Comparison of ENCODE assay signal across 7 cellular contexts in the genomic region with DNA sequence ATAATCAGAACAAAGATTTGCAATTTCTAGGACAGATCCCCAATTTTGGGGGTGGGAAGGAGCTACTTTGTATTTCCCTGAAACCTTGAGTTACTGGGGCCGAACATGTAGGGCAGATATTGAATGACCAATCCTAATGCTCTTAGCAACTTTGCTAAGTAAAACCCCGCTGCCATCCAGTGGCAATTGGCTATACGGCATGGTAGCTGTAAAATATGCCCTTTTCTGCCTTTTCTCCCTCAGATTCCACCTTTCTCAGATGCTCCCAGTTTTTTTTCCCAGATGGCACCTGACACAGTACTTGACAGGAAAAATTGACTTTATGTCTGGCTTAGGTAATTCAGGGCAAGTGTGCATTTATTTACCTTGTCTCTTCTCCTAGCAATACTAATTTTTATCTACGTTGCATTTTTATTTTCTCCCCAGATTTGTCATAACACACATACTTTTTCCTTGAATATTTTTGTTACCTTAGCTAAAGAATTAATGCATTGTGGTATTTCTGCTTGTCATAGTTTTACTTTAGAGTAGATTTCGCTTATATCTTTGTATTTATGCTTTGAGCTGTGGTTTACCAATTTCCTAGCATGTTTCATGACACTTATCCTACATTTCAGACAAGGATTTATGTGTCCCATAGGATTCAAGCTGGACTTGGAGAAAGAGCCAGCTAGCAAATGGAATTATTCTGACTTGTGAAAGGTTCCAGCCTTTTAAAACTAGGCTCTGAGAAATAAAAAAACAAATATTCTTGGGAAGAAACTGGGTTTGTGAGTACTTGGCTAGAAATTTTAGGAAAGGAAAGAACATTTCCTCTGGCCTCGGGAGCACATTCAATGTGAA. TPM values are rescaled to one million over a fixed set of nuclear protein-coding genes. Genes with fewer than 3 reads are reported as not detected.
DNase-seq lines count a peak whose midpoint lies in the region; ATAC-seq and TF ChIP-seq lines count a peak whose summit lies in the region.

No MANE protein-coding gene starts in this region.

- intact Hi-C loops in mucosa of descending colon (cut with DNase I, micrococcal nuclease): loop anchor here (5.0 kb wide), 1 partner anchor 1006 kb away; no protein-coding TSS in a partner anchor

- H3K9me3 ChIP-seq in mucosa of descending colon: no peaks in the 10 kb centered on the region

- no peaks in the 10 kb centered on the region for H3K36me3 ChIP-seq in mucosa of descending colon (ENCODE audit: low read depth)

- peak; percentile 90 for TF ChIP-seq CTCF in epithelial cell of esophagus (IDR thresholded peaks at IDR 0.05; ENCODE audit: insufficient read depth, low read depth, low read length, missing control alignments)
- TF ChIP-seq CTCF in mucosa of descending colon (IDR thresholded peaks at IDR 0.05): peak; percentile 17

- DNase-seq in GF-D8 (lab: John Stamatoyannopoulos, UW) (peak; percentile 12), HCEC 1CT (peak; percentile 81), NCI-H2029 (lab: John Stamatoyannopoulos, UW) (peak; percentile 51), epithelial cell of esophagus (ENCODE audit: low read depth) (peak; percentile 68), mucosa of descending colon (peak in 1 of 3 donors; percentile 72), substantia nigra (lab: John Stamatoyannopoulos, UW) (peak in 33 of 49 donors; percentile 12 to 79 (median 49))
- peak; percentile 64 for DNase-seq in activated CD4-positive, alpha-beta T cell treated with anti-CD3 and anti-CD28 coated beads for 48 hours

- peak; percentile 75 for ATAC-seq in mucosa of descending colon

- H3K27ac ChIP-seq in substantia nigra (ENCODE audit: low read depth, low read length, poor library complexity, severe bottlenecking): peak overlapping the region; percentile 9

- peaks cover 33% of the 10 kb centered on the region for H3K4me1 ChIP-seq in mucosa of descending colon (ENCODE audit: low read depth)

- H3K4me3 ChIP-seq in epithelial cell of esophagus (ENCODE audit: low read length): no peak overlapping the region
- H3K4me3 ChIP-seq in mucosa of descending colon: no peak overlapping the region

RNA-seq across cellular contexts. Expression of gene PIK3R1, which starts 37.3 kb away (rescaled TPM):
- 100 to 1,000 TPM in 1 of 3 donors, 10 to 100 TPM in 2; 66.7 to 197 (median 74.9) TPM for total RNA-seq in mucosa of descending colon
